ENCODE assay signal across 9 cellular contexts in the genomic region with DNA sequence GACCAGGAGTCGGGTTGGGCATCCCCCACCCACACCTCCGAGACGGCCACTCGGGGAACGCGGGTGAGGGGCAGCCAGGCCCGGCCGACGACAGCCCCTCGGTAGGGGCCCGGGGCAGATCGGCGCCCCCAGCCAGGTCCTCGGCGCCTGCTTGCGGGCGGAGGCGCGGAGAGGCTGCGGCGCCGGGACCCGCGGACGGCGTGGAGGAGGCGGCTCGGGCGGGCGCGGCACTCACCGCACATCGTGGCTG. TPM values are rescaled to one million over a fixed set of nuclear protein-coding genes. Genes with fewer than 3 reads are reported as not detected.
DNase-seq lines count a peak whose midpoint lies in the region; ATAC-seq and TF ChIP-seq lines count a peak whose summit lies in the region.
"Had no signal": no experiment of that assay in that cellular context is flagged by ENCODE, and none has a peak within 500 bp of the region (broad histone marks: within the 10 kb centered on the region; RNA-seq: fewer than 3 reads in every experiment).

No MANE protein-coding gene starts in this region.

- no peaks in the 10 kb centered on the region for H3K9me3 Mint-ChIP-seq in endothelial cell (ENCODE audit: unreplicated experiment)
- H3K9me3 Mint-ChIP-seq in progenitor cell of endocrine pancreas (ENCODE audit: low read depth): no peaks in the 10 kb centered on the region
- H3K9me3 Mint-ChIP-seq: nephron had no signal

- H3K4me3 Mint-ChIP-seq in endothelial cell (ENCODE audit: unreplicated experiment): no peak overlapping the region
- no peak overlapping the region for H3K4me3 Mint-ChIP-seq in progenitor cell of endocrine pancreas (ENCODE audit: low read depth)

- BruUV-seq in OCI-LY7 (replicated peaks; lab: Mats Ljungman, UMichigan): no TSS peak

- H3K27me3 ChIP-seq in hepatocyte: peaks cover 40% of the 10 kb centered on the region

- 2% methylated on average over 31 of the region's 33 CpGs for WGBS in hepatocyte (ENCODE audit: low lambda C conversion rate, missing lambda C conversion rate)

- H3K4me1 Mint-ChIP-seq in endothelial cell (ENCODE audit: unreplicated experiment) (peaks cover 15% of the 10 kb centered on the region), progenitor cell of endocrine pancreas (ENCODE audit: low read depth) (peaks cover 7% of the 10 kb centered on the region)

- H3K27ac Mint-ChIP-seq in endothelial cell (ENCODE audit: unreplicated experiment): no peak overlapping the region
- H3K27ac Mint-ChIP-seq in progenitor cell of endocrine pancreas: no peak overlapping the region
- H3K27ac Mint-ChIP-seq: nephron had no signal

- H3K4me3 ChIP-seq in OCI-LY7 (ENCODE audit: low read depth, low read length, poor library complexity, severe bottlenecking) (peak overlapping the region; percentile 52), hepatocyte (peak overlapping the region; percentile 85)

- H2AFZ ChIP-seq in OCI-LY7 (ENCODE audit: low read length): no peak overlapping the region
- peak overlapping the region; percentile 33 for H2AFZ ChIP-seq in hepatocyte

- ATAC-seq in GM21619 (IDR thresholded peaks at IDR 0.05; ENCODE audit: unreplicated experiment): peak; percentile 16
- ATAC-seq in stimulated activated naive CD8-positive, alpha-beta T cell treated with anti-CD3 and anti-CD28 coated beads, Interleukin-15, Interleukin-2, amounts not matched to agents 100 U/mL and 50 U/mL, for 24 hours: peak; percentile 4

- DNase-seq in OCI-LY7 (ENCODE audit: low spot score) (no peak), hepatocyte (ENCODE audit: low spot score) (no peak), endothelial cell (ENCODE audit: low spot score) (no peak), GDM1 (lab: John Stamatoyannopoulos, UW) (no peak), progenitor cell of endocrine pancreas (ENCODE audit: low spot score, unreplicated experiment) (no peak), OCI-M2 (lab: John Stamatoyannopoulos, UW; ENCODE audit: unreplicated experiment) (no peak)
- no peak for DNase-seq in stimulated activated naive CD8-positive, alpha-beta T cell treated with anti-CD3 and anti-CD28 coated beads, Interleukin-15, Interleukin-2, amounts not matched to agents 100 U/mL and 50 U/mL, for 24 hours

- peak overlapping the region; percentile 57 for H3K4me2 ChIP-seq in OCI-LY7 (ENCODE audit: low read length)
- H3K4me2 ChIP-seq in hepatocyte: peak overlapping the region; percentile 88

- H3K36me3 Mint-ChIP-seq in endothelial cell (ENCODE audit: low read depth, unreplicated experiment) (no peaks in the 10 kb centered on the region), progenitor cell of endocrine pancreas (ENCODE audit: insufficient read depth) (no peaks in the 10 kb centered on the region)

- intact Hi-C loops in OCI-LY7 (cut with micrococcal nuclease; ENCODE audit: unreplicated experiment): no loop called here

- H3K79me2 ChIP-seq in OCI-LY7 (ENCODE audit: insufficient read depth, low read depth, low read length) (no peaks in the 10 kb centered on the region), hepatocyte (no peaks in the 10 kb centered on the region)

- POLR2A ChIA-PET in OCI-LY7 (lab: Charles Lee): interaction anchor here (0.6 kb wide), 1 partner anchor 308 kb away, joined by 6 read pairs; no protein-coding TSS in a partner anchor

- no peaks in the 10 kb centered on the region for H4K20me1 ChIP-seq in OCI-LY7 (ENCODE audit: insufficient read depth, low read length)
- no peaks in the 10 kb centered on the region for H4K20me1 ChIP-seq in hepatocyte (ENCODE audit: insufficient read depth, poor library complexity, severe bottlenecking)

- H3K9me3 ChIP-seq in OCI-LY7 (ENCODE audit: low read length) (no peaks in the 10 kb centered on the region), hepatocyte (ENCODE audit: low read depth) (no peaks in the 10 kb centered on the region)

- H3K27me3 Mint-ChIP-seq in endothelial cell (ENCODE audit: unreplicated experiment) (peaks cover 21% of the 10 kb centered on the region), progenitor cell of endocrine pancreas (peaks cover 70% of the 10 kb centered on the region)

- H3K9me2 ChIP-seq in OCI-LY7 (ENCODE audit: insufficient read depth, low read length) (no peaks in the 10 kb centered on the region), hepatocyte (replicated peaks; ENCODE audit: insufficient read depth) (no peaks in the 10 kb centered on the region)

- TF ChIP-seq CTCF in OCI-LY7 (conservative IDR thresholded peaks at IDR 0.05; ENCODE audit: low read length) (no peak), hepatocyte (IDR thresholded peaks at IDR 0.05; ENCODE audit: poor library complexity) (no peak), endothelial cell (IDR thresholded peaks at IDR 0.05; ENCODE audit: unreplicated experiment) (no peak), progenitor cell of endocrine pancreas (IDR thresholded peaks at IDR 0.05; ENCODE audit: unreplicated experiment) (no peak)

- H3K27ac ChIP-seq in OCI-LY7 (ENCODE audit: low read depth, low read length, poor library complexity, severe bottlenecking) (no peak overlapping the region), hepatocyte (no peak overlapping the region)

- H3K4me1 ChIP-seq in OCI-LY7 (ENCODE audit: insufficient read depth, low read length, poor library complexity, severe bottlenecking) (no peaks in the 10 kb centered on the region), hepatocyte (ENCODE audit: insufficient read depth) (peaks cover 14% of the 10 kb centered on the region)

- H3K36me3 ChIP-seq in OCI-LY7 (ENCODE audit: insufficient read depth, low read length): no peaks in the 10 kb centered on the region
- no peaks in the 10 kb centered on the region for H3K36me3 ChIP-seq in hepatocyte (replicated peaks; ENCODE audit: insufficient read depth, low read depth)

- CTCF ChIA-PET in OCI-LY7 (lab: Charles Lee; ENCODE audit: unreplicated experiment): no interaction called here

RNA-seq across cellular contexts. Expression of a gene that starts 0.2 kb away (rescaled TPM):
- not detected in 2 replicates for total RNA-seq in OCI-LY7 (2014; rRNA removed; shearing (Covaris generic))
- total RNA-seq in OCI-LY7 (2022) (not detected in 2 replicates), hepatocyte (15.9 and 25.0 TPM in 2 replicates), endothelial cell (ENCODE audit: unreplicated experiment) (10.1 TPM), progenitor cell of endocrine pancreas (1.7 and 2.7 TPM in 2 replicates)
- polyA plus RNA-seq in hepatocyte: 44.6 and 46.6 TPM in 2 replicates
